In the genomic region with DNA sequence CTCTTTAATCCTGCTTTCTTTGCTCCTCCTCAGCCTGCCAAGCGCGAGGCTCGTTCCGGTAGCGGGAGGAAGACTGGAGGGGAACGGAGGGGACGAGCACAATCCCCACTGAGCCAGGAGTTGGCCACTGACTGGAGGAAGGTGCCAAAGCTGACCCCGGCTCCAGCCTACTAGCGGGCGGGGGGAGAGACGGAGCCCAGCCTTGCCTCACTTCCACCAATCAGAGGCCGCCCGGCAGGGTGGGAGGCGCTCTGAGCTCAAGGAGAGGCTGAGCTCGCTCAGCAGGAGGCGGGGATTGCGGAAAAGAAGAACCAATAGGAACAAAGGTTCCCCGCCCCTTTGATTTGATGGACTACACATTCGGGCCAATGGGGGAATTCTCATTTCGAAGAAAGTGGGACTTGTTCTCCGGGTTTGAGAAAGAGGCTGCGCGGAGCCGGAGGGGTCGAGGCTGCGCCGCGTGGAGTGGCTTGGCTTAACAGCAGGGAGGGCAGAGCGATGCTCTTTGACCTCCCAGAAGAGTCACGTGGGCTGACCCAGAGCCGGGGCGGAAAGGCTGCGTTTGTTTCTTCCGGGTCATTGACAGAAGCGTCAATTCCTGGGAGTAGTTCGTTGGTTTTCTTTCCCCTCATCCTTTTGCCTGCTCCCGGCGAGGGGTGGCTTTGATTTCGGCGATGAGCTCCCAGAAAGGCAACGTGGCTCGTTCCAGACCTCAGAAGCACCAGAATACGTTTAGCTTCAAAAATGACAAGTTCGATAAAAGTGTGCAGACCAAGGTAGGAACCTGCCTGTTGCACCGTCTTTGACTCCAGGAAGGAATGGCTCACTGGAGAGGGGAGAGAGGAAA, we compare ENCODE assay signal across 1 cellular context.
TF ChIP-seq lines count a peak whose summit lies in the region.

ABHD17B (minus strand) TSS at position 133 of the 847 bp plus-strand sequence. CDS start 36,113 bp downstream, outside the sequence.
A gene with protein sequence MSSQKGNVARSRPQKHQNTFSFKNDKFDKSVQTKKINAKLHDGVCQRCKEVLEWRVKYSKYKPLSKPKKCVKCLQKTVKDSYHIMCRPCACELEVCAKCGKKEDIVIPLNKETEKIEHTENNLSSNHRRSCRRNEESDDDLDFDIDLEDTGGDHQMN (plus strand): TSS at position 579 of the 847 bp plus-strand sequence. CDS start 96 bp downstream, at position 675.

TF ChIP-seq in HepG2, 621 proteins besides CTCF, POLR2A, EP300 and RAD21 (continued from another document and continues in another):
- TF ChIP-seq CEBPZ (IDR thresholded peaks at IDR 0.05; ENCODE audit: low read length) (peak; percentile 64), GABPB1 (CRISPR knock-in tag; IDR thresholded peaks at IDR 0.05) (peak; percentile 95), ZNF619 (CRISPR knock-in tag; IDR thresholded peaks at IDR 0.05) (no peak; the same call in 1 of the 2 replicates), TBX3 (IDR thresholded peaks at IDR 0.05; ENCODE audit: borderline replicate concordance) (peak; percentile 61; the same call in 1 of the 2 replicates), ZNF33A (CRISPR knock-in tag; IDR thresholded peaks at IDR 0.05; ENCODE audit: borderline replicate concordance) (no peak), ZNF124 (CRISPR knock-in tag; IDR thresholded peaks at IDR 0.05) (peak; percentile 100), PHF8 (CRISPR knock-in tag; IDR thresholded peaks at IDR 0.05) (peak; percentile 91), KMT2A (CRISPR knock-in tag; IDR thresholded peaks at IDR 0.05) (peak; percentile 84), NR1H2 (CRISPR knock-in tag; IDR thresholded peaks at IDR 0.05; ENCODE audit: borderline replicate concordance, low read depth) (peak; percentile 82; the same call in 1 of the 2 replicates), TEAD2 (CRISPR knock-in tag; IDR thresholded peaks at IDR 0.05) (peak; percentile 85; the same call in 1 of the 2 replicates), MAX (IDR thresholded peaks at IDR 0.05) (peak; percentile 98), ZNF512B (CRISPR knock-in tag; IDR thresholded peaks at IDR 0.05; ENCODE audit: borderline replicate concordance) (no peak), SPEN (CRISPR knock-in tag; IDR thresholded peaks at IDR 0.05; ENCODE audit: low read depth) (peak; percentile 46; the same call in 1 of the 2 replicates), ZFP82 (CRISPR knock-in tag; IDR thresholded peaks at IDR 0.05; ENCODE audit: borderline replicate concordance) (peak; percentile 58; the same call in 1 of the 2 replicates), RCOR2 (CRISPR knock-in tag; IDR thresholded peaks at IDR 0.05) (peak; percentile 16; the same call in 1 of the 2 replicates), KDM1A (CRISPR knock-in tag; IDR thresholded peaks at IDR 0.05) (0 out of 2 replicates have a peak, but pooled peaks have one; percentile 37), DNMT3B (CRISPR knock-in tag; conservative IDR thresholded peaks at IDR 0.05) (peak; percentile 67), TCF7L2 (IDR thresholded peaks at IDR 0.05; ENCODE audit: low read depth, low read length) (no peak), SP1 (IDR thresholded peaks at IDR 0.05) (no peak), SP1 (CRISPR knock-in tag; IDR thresholded peaks at IDR 0.05) (peak; percentile 64), MYNN (CRISPR knock-in tag; IDR thresholded peaks at IDR 0.05; ENCODE audit: low read depth) (peak; percentile 76; the same call in 1 of the 2 replicates), PHF5A (CRISPR knock-in tag; IDR thresholded peaks at IDR 0.05; ENCODE audit: low read depth, unreplicated experiment) (peak; percentile 93), ZNF547 (CRISPR knock-in tag; IDR thresholded peaks at IDR 0.05) (peak; percentile 31; the same call in 1 of the 2 replicates), ZNF292 (CRISPR knock-in tag; IDR thresholded peaks at IDR 0.05; ENCODE audit: borderline replicate concordance, low read depth) (no peak), HCFC1 (IDR thresholded peaks at IDR 0.05; ENCODE audit: low read depth, low read length) (0 out of 2 replicates have a peak, but pooled peaks have one; percentile 33), ARNTL (CRISPR knock-in tag; IDR thresholded peaks at IDR 0.05) (no peak), ARID2 (CRISPR knock-in tag; IDR thresholded peaks at IDR 0.05; ENCODE audit: borderline replicate concordance) (peak; percentile 57; the same call in 1 of the 2 replicates), ZBTB33 (CRISPR knock-in tag; IDR thresholded peaks at IDR 0.05) (no peak), XRCC5 (optimal IDR thresholded peaks at IDR 0.05; ENCODE audit: low read length) (peak; percentile 75), CREBL2 (CRISPR knock-in tag; IDR thresholded peaks at IDR 0.05; ENCODE audit: borderline replicate concordance) (peak; percentile 87; the same call in 1 of the 2 replicates)
- TF ChIP-seq, protein P1, sequence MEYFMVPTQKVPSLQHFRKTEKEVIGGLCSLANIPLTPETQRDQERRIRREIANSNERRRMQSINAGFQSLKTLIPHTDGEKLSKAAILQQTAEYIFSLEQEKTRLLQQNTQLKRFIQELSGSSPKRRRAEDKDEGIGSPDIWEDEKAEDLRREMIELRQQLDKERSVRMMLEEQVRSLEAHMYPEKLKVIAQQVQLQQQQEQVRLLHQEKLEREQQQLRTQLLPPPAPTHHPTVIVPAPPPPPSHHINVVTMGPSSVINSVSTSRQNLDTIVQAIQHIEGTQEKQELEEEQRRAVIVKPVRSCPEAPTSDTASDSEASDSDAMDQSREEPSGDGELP (IDR thresholded peaks at IDR 0.05; ENCODE audit: borderline replicate concordance, low read depth) = peak; percentile 48; the same call in 1 of the 2 replicates
- TF ChIP-seq, protein P2, sequence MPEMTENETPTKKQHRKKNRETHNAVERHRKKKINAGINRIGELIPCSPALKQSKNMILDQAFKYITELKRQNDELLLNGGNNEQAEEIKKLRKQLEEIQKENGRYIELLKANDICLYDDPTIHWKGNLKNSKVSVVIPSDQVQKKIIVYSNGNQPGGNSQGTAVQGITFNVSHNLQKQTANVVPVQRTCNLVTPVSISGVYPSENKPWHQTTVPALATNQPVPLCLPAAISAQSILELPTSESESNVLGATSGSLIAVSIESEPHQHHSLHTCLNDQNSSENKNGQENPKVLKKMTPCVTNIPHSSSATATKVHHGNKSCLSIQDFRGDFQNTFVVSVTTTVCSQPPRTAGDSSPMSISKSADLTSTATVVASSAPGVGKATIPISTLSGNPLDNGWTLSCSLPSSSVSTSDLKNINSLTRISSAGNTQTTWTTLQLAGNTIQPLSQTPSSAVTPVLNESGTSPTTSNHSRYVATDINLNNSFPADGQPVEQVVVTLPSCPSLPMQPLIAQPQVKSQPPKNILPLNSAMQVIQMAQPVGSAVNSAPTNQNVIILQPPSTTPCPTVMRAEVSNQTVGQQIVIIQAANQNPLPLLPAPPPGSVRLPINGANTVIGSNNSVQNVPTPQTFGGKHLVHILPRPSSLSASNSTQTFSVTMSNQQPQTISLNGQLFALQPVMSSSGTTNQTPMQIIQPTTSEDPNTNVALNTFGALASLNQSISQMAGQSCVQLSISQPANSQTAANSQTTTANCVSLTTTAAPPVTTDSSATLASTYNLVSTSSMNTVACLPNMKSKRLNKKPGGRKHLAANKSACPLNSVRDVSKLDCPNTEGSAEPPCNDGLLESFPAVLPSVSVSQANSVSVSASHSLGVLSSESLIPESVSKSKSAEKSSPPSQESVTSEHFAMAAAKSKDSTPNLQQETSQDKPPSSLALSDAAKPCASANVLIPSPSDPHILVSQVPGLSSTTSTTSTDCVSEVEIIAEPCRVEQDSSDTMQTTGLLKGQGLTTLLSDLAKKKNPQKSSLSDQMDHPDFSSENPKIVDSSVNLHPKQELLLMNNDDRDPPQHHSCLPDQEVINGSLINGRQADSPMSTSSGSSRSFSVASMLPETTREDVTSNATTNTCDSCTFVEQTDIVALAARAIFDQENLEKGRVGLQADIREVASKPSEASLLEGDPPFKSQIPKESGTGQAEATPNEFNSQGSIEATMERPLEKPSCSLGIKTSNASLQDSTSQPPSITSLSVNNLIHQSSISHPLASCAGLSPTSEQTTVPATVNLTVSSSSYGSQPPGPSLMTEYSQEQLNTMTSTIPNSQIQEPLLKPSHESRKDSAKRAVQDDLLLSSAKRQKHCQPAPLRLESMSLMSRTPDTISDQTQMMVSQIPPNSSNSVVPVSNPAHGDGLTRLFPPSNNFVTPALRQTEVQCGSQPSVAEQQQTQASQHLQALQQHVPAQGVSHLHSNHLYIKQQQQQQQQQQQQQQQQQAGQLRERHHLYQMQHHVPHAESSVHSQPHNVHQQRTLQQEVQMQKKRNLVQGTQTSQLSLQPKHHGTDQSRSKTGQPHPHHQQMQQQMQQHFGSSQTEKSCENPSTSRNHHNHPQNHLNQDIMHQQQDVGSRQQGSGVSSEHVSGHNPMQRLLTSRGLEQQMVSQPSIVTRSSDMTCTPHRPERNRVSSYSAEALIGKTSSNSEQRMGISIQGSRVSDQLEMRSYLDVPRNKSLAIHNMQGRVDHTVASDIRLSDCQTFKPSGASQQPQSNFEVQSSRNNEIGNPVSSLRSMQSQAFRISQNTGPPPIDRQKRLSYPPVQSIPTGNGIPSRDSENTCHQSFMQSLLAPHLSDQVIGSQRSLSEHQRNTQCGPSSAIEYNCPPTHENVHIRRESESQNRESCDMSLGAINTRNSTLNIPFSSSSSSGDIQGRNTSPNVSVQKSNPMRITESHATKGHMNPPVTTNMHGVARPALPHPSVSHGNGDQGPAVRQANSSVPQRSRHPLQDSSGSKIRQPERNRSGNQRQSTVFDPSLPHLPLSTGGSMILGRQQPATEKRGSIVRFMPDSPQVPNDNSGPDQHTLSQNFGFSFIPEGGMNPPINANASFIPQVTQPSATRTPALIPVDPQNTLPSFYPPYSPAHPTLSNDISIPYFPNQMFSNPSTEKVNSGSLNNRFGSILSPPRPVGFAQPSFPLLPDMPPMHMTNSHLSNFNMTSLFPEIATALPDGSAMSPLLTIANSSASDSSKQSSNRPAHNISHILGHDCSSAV (CRISPR knock-in tag; IDR thresholded peaks at IDR 0.05; ENCODE audit: borderline replicate concordance) = no peak
- TF ChIP-seq, protein P3, sequence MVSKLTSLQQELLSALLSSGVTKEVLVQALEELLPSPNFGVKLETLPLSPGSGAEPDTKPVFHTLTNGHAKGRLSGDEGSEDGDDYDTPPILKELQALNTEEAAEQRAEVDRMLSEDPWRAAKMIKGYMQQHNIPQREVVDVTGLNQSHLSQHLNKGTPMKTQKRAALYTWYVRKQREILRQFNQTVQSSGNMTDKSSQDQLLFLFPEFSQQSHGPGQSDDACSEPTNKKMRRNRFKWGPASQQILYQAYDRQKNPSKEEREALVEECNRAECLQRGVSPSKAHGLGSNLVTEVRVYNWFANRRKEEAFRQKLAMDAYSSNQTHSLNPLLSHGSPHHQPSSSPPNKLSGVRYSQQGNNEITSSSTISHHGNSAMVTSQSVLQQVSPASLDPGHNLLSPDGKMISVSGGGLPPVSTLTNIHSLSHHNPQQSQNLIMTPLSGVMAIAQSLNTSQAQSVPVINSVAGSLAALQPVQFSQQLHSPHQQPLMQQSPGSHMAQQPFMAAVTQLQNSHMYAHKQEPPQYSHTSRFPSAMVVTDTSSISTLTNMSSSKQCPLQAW (CRISPR knock-in tag; IDR thresholded peaks at IDR 0.05) = peak; percentile 57; the same call in 1 of the 2 replicates
